7 cellular contexts compared by ENCODE assay signal in the genomic region with DNA sequence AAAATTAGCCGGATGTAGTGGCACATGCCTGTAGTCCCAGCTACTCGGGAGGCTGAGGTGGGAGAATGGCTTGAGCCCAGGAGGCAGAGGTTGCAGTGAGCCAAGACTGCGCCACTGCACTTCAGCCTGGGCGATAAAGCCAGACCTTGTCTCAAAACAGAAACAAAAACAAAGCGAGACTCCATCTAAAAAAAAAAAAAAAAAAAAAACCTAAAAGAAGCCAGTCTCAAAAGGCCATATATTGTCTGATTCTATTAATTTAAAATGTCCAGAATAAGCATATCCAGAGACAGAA. TPM values are rescaled to one million over a fixed set of nuclear protein-coding genes. Genes with fewer than 3 reads are reported as not detected.
DNase-seq lines count a peak whose midpoint lies in the region; ATAC-seq and TF ChIP-seq lines count a peak whose summit lies in the region.
"Not testable (repeated sequence)": the region's sequence is repeated elsewhere in the genome, so short reads cannot be mapped to it uniquely, and the experiment has no call there.

No MANE protein-coding gene starts in this region.

- CTCF ChIA-PET in activated CD4-positive, alpha-beta memory T cell treated with anti-CD3 and anti-CD28 coated beads, Interleukin-2, amount 10 ng/mL, durations not matched to agents 7 days and 5 days (lab: Charles Lee) = interaction anchor here (1.2 to 1.5 kb wide), 2 partner anchors 12 to 16 kb away, joined by 6 to 9 read pairs; partner anchors contain the start of gene TRPC4AP
- CTCF ChIA-PET in activated naive CD4-positive, alpha-beta T cell treated with anti-CD3 and anti-CD28 coated beads, Interleukin-2, amount 10 ng/mL, durations not matched to agents 7 days and 5 days (lab: Charles Lee) = not testable (repeated sequence)

- TF ChIP-seq CTCF in heart right ventricle (IDR thresholded peaks at IDR 0.05); natural killer cell (IDR thresholded peaks at IDR 0.05): not testable (repeated sequence)

- intact Hi-C loops in heart right ventricle (cut with DNase I) = loop anchor here in 1 of 10 donors (10.0 kb wide), 1 partner anchor 55 kb away; no protein-coding TSS in a partner anchor
- intact Hi-C loops in natural killer cell (cut with micrococcal nuclease) = not testable (repeated sequence)

- peak overlapping the region; percentile 3 for H3K27ac ChIP-seq in KOPT-K1 (ENCODE audit: low read depth, low read length, poor library complexity, severe bottlenecking)
- H3K27ac ChIP-seq in heart right ventricle = not testable (repeated sequence)

- not testable (repeated sequence) for DNase-seq in activated CD4-positive, alpha-beta memory T cell treated with anti-CD3 and anti-CD28 coated beads, Interleukin-2, amount 10 ng/mL, durations not matched to agents 7 days and 5 days; activated naive CD4-positive, alpha-beta T cell treated with anti-CD3 and anti-CD28 coated beads, Interleukin-2, amount 10 ng/mL, durations not matched to agents 7 days and 5 days; effector memory CD8-positive, alpha-beta T cell; natural killer cell; stimulated activated effector memory CD8-positive, alpha-beta T cell treated with anti-CD3 and anti-CD28 coated beads, Interleukin-12 subunit alpha, Interleukin-12 subunit beta, amount 100 ng/mL, for 72 hours (ENCODE audit: low spot score in 2 of 2)
- DNase-seq in heart right ventricle = peak in 1 of 2 donors; percentile 21

- H3K27me3 Mint-ChIP-seq in activated CD4-positive, alpha-beta memory T cell treated with anti-CD3 and anti-CD28 coated beads, Interleukin-2, amount 10 ng/mL, durations not matched to agents 7 days and 5 days; activated naive CD4-positive, alpha-beta T cell treated with anti-CD3 and anti-CD28 coated beads, Interleukin-2, amount 10 ng/mL, durations not matched to agents 7 days and 5 days; effector memory CD8-positive, alpha-beta T cell; natural killer cell (ENCODE audit: low read depth in 2 of 2): not testable (repeated sequence)

- H3K4me3 Mint-ChIP-seq in activated CD4-positive, alpha-beta memory T cell treated with anti-CD3 and anti-CD28 coated beads, Interleukin-2, amount 10 ng/mL, durations not matched to agents 7 days and 5 days = peak overlapping the region; percentile 56
- not testable (repeated sequence) for H3K4me3 Mint-ChIP-seq in activated naive CD4-positive, alpha-beta T cell treated with anti-CD3 and anti-CD28 coated beads, Interleukin-2, amount 10 ng/mL, durations not matched to agents 7 days and 5 days
- peak overlapping the region; percentile 59 to 73 for H3K4me3 Mint-ChIP-seq in effector memory CD8-positive, alpha-beta T cell
- peak overlapping the region; percentile 78 for H3K4me3 Mint-ChIP-seq in natural killer cell
- peak overlapping the region; percentile 33 for H3K4me3 Mint-ChIP-seq in stimulated activated effector memory CD8-positive, alpha-beta T cell treated with anti-CD3 and anti-CD28 coated beads, Interleukin-12 subunit alpha, Interleukin-12 subunit beta, amount 100 ng/mL, for 72 hours

- 23 to 25% methylated on average over 5 of the region's 5 CpGs for WGBS in heart right ventricle, 2 donors

- peaks cover 0 to 56% (median 42%) of the 10 kb centered on the region in 9 donors for H3K4me1 ChIP-seq in heart right ventricle

- H3K27ac Mint-ChIP-seq in activated CD4-positive, alpha-beta memory T cell treated with anti-CD3 and anti-CD28 coated beads, Interleukin-2, amount 10 ng/mL, durations not matched to agents 7 days and 5 days = peak overlapping the region; percentile 67
- peak overlapping the region; percentile 11 for H3K27ac Mint-ChIP-seq in activated naive CD4-positive, alpha-beta T cell treated with anti-CD3 and anti-CD28 coated beads, Interleukin-2, amount 10 ng/mL, durations not matched to agents 7 days and 5 days
- H3K27ac Mint-ChIP-seq in effector memory CD8-positive, alpha-beta T cell = peak overlapping the region; percentile 68 to 88
- H3K27ac Mint-ChIP-seq in natural killer cell = peak overlapping the region; percentile 70 to 88
- peak overlapping the region; percentile 87 for H3K27ac Mint-ChIP-seq in stimulated activated effector memory CD8-positive, alpha-beta T cell treated with anti-CD3 and anti-CD28 coated beads, Interleukin-12 subunit alpha, Interleukin-12 subunit beta, amount 100 ng/mL, for 72 hours

- POLR2A ChIA-PET in activated CD4-positive, alpha-beta memory T cell treated with anti-CD3 and anti-CD28 coated beads, Interleukin-2, amount 10 ng/mL, durations not matched to agents 7 days and 5 days (lab: Charles Lee) = interaction anchor here (1.5 to 1.6 kb wide), 2 partner anchors 12 to 17 kb away, joined by 3 to 5 read pairs; partner anchors contain the start of gene TRPC4AP

- H3K4me1 Mint-ChIP-seq in activated CD4-positive, alpha-beta memory T cell treated with anti-CD3 and anti-CD28 coated beads, Interleukin-2, amount 10 ng/mL, durations not matched to agents 7 days and 5 days = peaks cover 38% of the 10 kb centered on the region
- H3K4me1 Mint-ChIP-seq in activated naive CD4-positive, alpha-beta T cell treated with anti-CD3 and anti-CD28 coated beads, Interleukin-2, amount 10 ng/mL, durations not matched to agents 7 days and 5 days = peaks cover 24% of the 10 kb centered on the region
- H3K4me1 Mint-ChIP-seq in effector memory CD8-positive, alpha-beta T cell (ENCODE audit: low read depth in 2 of 2) = peaks cover 23 to 44% of the 10 kb centered on the region in 2 donors
- H3K4me1 Mint-ChIP-seq in natural killer cell = peaks cover 46 to 52% of the 10 kb centered on the region in 2 donors
- peaks cover 42% of the 10 kb centered on the region for H3K4me1 Mint-ChIP-seq in stimulated activated effector memory CD8-positive, alpha-beta T cell treated with anti-CD3 and anti-CD28 coated beads, Interleukin-12 subunit alpha, Interleukin-12 subunit beta, amount 100 ng/mL, for 72 hours

- ATAC-seq in effector memory CD8-positive, alpha-beta T cell (replicated peaks) = peak; percentile 59
- ATAC-seq in heart right ventricle = peak in 6 of 8 donors; percentile 49 to 73 (median 60)
- ATAC-seq in natural killer cell = peak; percentile 51 to 67 (median 63)
- ATAC-seq in stimulated activated effector memory CD8-positive, alpha-beta T cell treated with anti-CD3 and anti-CD28 coated beads, Interleukin-12 subunit alpha, Interleukin-12 subunit beta, amount 100 ng/mL, for 72 hours = not testable (repeated sequence)

- not testable (repeated sequence) for H3K9me3 Mint-ChIP-seq in activated CD4-positive, alpha-beta memory T cell treated with anti-CD3 and anti-CD28 coated beads, Interleukin-2, amount 10 ng/mL, durations not matched to agents 7 days and 5 days; activated naive CD4-positive, alpha-beta T cell treated with anti-CD3 and anti-CD28 coated beads, Interleukin-2, amount 10 ng/mL, durations not matched to agents 7 days and 5 days; effector memory CD8-positive, alpha-beta T cell; natural killer cell; stimulated activated effector memory CD8-positive, alpha-beta T cell treated with anti-CD3 and anti-CD28 coated beads, Interleukin-12 subunit alpha, Interleukin-12 subunit beta, amount 100 ng/mL, for 72 hours

- H3K36me3 Mint-ChIP-seq in activated CD4-positive, alpha-beta memory T cell treated with anti-CD3 and anti-CD28 coated beads, Interleukin-2, amount 10 ng/mL, durations not matched to agents 7 days and 5 days (ENCODE audit: low read depth) = peaks cover 53% of the 10 kb centered on the region
- H3K36me3 Mint-ChIP-seq in activated naive CD4-positive, alpha-beta T cell treated with anti-CD3 and anti-CD28 coated beads, Interleukin-2, amount 10 ng/mL, durations not matched to agents 7 days and 5 days = peaks cover 30% of the 10 kb centered on the region
- peaks cover 37% of the 10 kb centered on the region for H3K36me3 Mint-ChIP-seq in effector memory CD8-positive, alpha-beta T cell (ENCODE audit: insufficient read depth)
- H3K36me3 Mint-ChIP-seq in natural killer cell = peaks cover 17% of the 10 kb centered on the region
- peaks cover 71% of the 10 kb centered on the region for H3K36me3 Mint-ChIP-seq in stimulated activated effector memory CD8-positive, alpha-beta T cell treated with anti-CD3 and anti-CD28 coated beads, Interleukin-12 subunit alpha, Interleukin-12 subunit beta, amount 100 ng/mL, for 72 hours

- not testable (repeated sequence) for H3K27me3 ChIP-seq in heart right ventricle

- H3K36me3 ChIP-seq in KOPT-K1 (ENCODE audit: insufficient read depth, low read length) (peaks cover 48% of the 10 kb centered on the region), heart right ventricle (peaks cover 0 to 48% (median 14%) of the 10 kb centered on the region in 9 donors)

- H3K4me3 ChIP-seq in heart right ventricle = peak overlapping the region in 1 of 10 donors; percentile 7

- not testable (repeated sequence) for H3K9me3 ChIP-seq in KOPT-K1 (ENCODE audit: insufficient read depth, low read length, poor library complexity, severe bottlenecking); heart right ventricle

RNA-seq across cellular contexts. Expression of gene TRPC4AP, which starts 12.3 kb away (rescaled TPM):
- 10 to 100 TPM; 63.5 to 65.7 TPM for total RNA-seq in activated CD4-positive, alpha-beta memory T cell treated with anti-CD3 and anti-CD28 coated beads, Interleukin-2, amount 10 ng/mL, durations not matched to agents 7 days and 5 days
- total RNA-seq in heart right ventricle (10 to 100 TPM; 32.2 to 46.4 (median 38.5) TPM), natural killer cell (10 to 100 TPM; 72.3 to 79.0 (median 74.4) TPM)
- polyA plus RNA-seq in heart right ventricle = 10 to 100 TPM; 26.2 to 32.7 TPM

Comparison
In these comparisons a context has a peak if more than half of its experiments do, and no peak if none do; other contexts are left out.
1. H3K27ac Mint-ChIP-seq: peak in every context shown above with its lines; median percentile 87 in stimulated activated effector memory CD8-positive, alpha-beta T cell treated with anti-CD3 and anti-CD28 coated beads, Interleukin-12 subunit alpha, Interleukin-12 subunit beta, amount 100 ng/mL, for 72 hours; 79 in natural killer cell; 78 in effector memory CD8-positive, alpha-beta T cell; 67 in activated CD4-positive, alpha-beta memory T cell treated with anti-CD3 and anti-CD28 coated beads, Interleukin-2, amount 10 ng/mL, durations not matched to agents 7 days and 5 days; 11 in activated naive CD4-positive, alpha-beta T cell treated with anti-CD3 and anti-CD28 coated beads, Interleukin-2, amount 10 ng/mL, durations not matched to agents 7 days and 5 days.